24 cellular contexts compared by ENCODE assay signal in the genomic region with DNA sequence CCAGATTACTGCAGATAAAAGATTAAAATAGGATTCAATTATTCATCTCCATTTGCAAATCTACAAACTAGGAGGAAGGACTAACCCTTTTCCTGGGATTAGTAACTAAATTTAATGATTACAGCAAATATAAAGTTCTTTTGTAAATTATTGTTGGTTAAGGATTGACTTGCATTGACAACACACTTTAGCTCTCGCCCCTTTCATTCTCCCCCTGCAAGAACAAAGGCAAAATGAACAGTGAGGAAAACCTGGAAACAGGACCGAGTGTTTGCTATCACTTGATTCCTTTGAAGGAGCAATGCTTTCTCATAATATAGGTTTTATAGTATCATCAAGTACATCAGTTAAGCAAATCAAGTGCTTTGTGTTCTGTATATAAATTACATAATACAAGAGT.
"Had no signal": no experiment of that assay in that cellular context is flagged by ENCODE, and none has a peak within 500 bp of the region (broad histone marks: within the 10 kb centered on the region; RNA-seq: fewer than 3 reads in every experiment).

No MANE protein-coding gene starts in this region.

- DNase-seq: activated CD4-positive, alpha-beta T cell treated with anti-CD3 and anti-CD28 coated beads for 36 hours; activated CD4-positive, alpha-beta T cell treated with anti-CD3 and anti-CD28 coated beads, Interleukin-2, amount 50 U/mL, for 1 hour; activated CD8-positive, alpha-beta memory T cell treated with anti-CD3 and anti-CD28 coated beads, Interleukin-2, amount 50 U/mL, for 4 hours; activated CD8-positive, alpha-beta T cell treated with anti-CD3 and anti-CD28 coated beads for 36 hours; activated T-cell treated with anti-CD3 and anti-CD28 coated beads, Interleukin-2, amount 50 U/mL, for 72 hours; aorta; caudate nucleus; KG1; NCI-H1092; NCI-H1417; NCI-H1930; NCI-H2171 treated with DMSO at 0.1 percent for 48 hours; NCI-H226; NCI-H69; NK-92 treated with Interleukin-12 subunit alpha and Interleukin-12 subunit beta, amount 100 ng/mL, for 24 hours; OCI-M1; RPMI8226; T-cell; T-helper 2 cell; T1000; WERI-Rb-1 had no signal

- FAIRE-seq: TTC549 had no signal

- ATAC-seq: activated CD4-positive, alpha-beta T cell treated with anti-CD3 and anti-CD28 coated beads for 36 hours; activated CD8-positive, alpha-beta T cell treated with anti-CD3 and anti-CD28 coated beads for 36 hours; activated T-cell treated with anti-CD3 and anti-CD28 coated beads, Interleukin-2, amount 50 U/mL, for 72 hours; Panc1; Right ventricle myocardium inferior; T-cell had no signal
